In the genomic region with DNA sequence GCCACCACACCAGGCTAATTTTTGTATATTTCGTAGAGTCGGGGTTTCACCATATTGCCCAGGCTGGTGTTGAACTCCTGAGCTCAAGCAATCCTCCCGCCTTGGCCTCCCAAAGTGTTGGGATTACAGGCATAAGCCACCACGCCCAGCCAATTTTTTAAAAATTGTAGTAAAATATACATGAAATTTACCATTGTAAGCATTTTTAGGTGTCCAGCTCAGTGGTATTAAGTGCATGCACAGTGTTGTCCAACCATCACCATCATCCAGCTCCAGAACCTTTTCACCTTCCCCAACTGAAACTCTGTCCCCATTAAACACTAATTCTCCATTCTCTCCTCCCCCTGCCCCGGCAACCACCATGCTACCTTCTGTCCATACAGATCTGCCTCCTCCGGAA, we compare ENCODE assay signal across 16 cellular contexts. TPM values are rescaled to one million over a fixed set of nuclear protein-coding genes. Genes with fewer than 3 reads are reported as not detected.
"Had no signal": no experiment of that assay in that cellular context is flagged by ENCODE, and none has a peak within 500 bp of the region (broad histone marks: within the 10 kb centered on the region; RNA-seq: fewer than 3 reads in every experiment).

No MANE protein-coding gene starts in this region.

- H3K9me3 ChIP-seq: heart right ventricle, upper lobe of right lung had no signal

- H3K27ac Mint-ChIP-seq: activated CD4-positive, alpha-beta memory T cell treated with anti-CD3 and anti-CD28 coated beads, Interleukin-2, amount 10 ng/mL, durations not matched to agents 7 days and 5 days; activated CD4-positive, alpha-beta T cell treated with anti-CD3 and anti-CD28 coated beads, Interleukin-2, amount 10 ng/mL, durations not matched to agents 24 days and 14 days; activated naive CD4-positive, alpha-beta T cell treated with anti-CD3 and anti-CD28 coated beads for 36 hours; activated T-cell treated with anti-CD3 and anti-CD28 coated beads, Interleukin-2, amount 50 U/mL, for 72 hours; mesothelial cell of epicardium; natural killer cell treated with Interleukin-12 subunit alpha and Interleukin-12 subunit beta and Interleukin-15 and Interleukin-18, amount 100 ng/mL, for 72 hours; progenitor cell of endocrine pancreas; T-helper 1 cell treated with Interleukin-12 subunit alpha and Interleukin-12 subunit beta and Interleukin-4 antibody, amounts not matched to agents 30 μg/mL and 1 μg/mL, for 36 hours had no signal

- ATAC-seq: activated T-cell treated with anti-CD3 and anti-CD28 coated beads, Interleukin-2, amount 50 U/mL, for 72 hours; heart right ventricle; natural killer cell treated with Interleukin-12 subunit alpha and Interleukin-12 subunit beta and Interleukin-15 and Interleukin-18, amount 100 ng/mL, for 72 hours; upper lobe of right lung had no signal

- DNase-seq: activated CD4-positive, alpha-beta memory T cell treated with anti-CD3 and anti-CD28 coated beads, Interleukin-2, amount 10 ng/mL, durations not matched to agents 7 days and 5 days; activated CD4-positive, alpha-beta T cell treated with anti-CD3 and anti-CD28 coated beads, Interleukin-2, amount 10 ng/mL, durations not matched to agents 24 days and 14 days; activated effector memory CD4-positive, alpha-beta T cell treated with Interleukin-2 at 50 U/mL for 16 hours; activated naive CD4-positive, alpha-beta T cell treated with anti-CD3 and anti-CD28 coated beads for 36 hours; activated T-cell treated with anti-CD3 and anti-CD28 coated beads, Interleukin-2, amount 50 U/mL, for 72 hours; cerebellar nuclear complex; cortex of kidney; heart right ventricle; retina; stimulated activated CD4-positive, alpha-beta T cell treated with anti-CD3 and anti-CD28 coated beads, Interleukin-4, amount 100 ng/mL, for 1 hour; stimulated activated naive CD4-positive, alpha-beta T cell treated with Interleukin-2 at 50 U/mL for 16 hours; upper lobe of right lung had no signal

- H3K9me3 Mint-ChIP-seq: activated CD4-positive, alpha-beta memory T cell treated with anti-CD3 and anti-CD28 coated beads, Interleukin-2, amount 10 ng/mL, durations not matched to agents 7 days and 5 days; activated CD4-positive, alpha-beta T cell treated with anti-CD3 and anti-CD28 coated beads, Interleukin-2, amount 10 ng/mL, durations not matched to agents 24 days and 14 days; activated naive CD4-positive, alpha-beta T cell treated with anti-CD3 and anti-CD28 coated beads for 36 hours; activated T-cell treated with anti-CD3 and anti-CD28 coated beads, Interleukin-2, amount 50 U/mL, for 72 hours; mesothelial cell of epicardium; natural killer cell treated with Interleukin-12 subunit alpha and Interleukin-12 subunit beta and Interleukin-15 and Interleukin-18, amount 100 ng/mL, for 72 hours; T-helper 1 cell treated with Interleukin-12 subunit alpha and Interleukin-12 subunit beta and Interleukin-4 antibody, amounts not matched to agents 30 μg/mL and 1 μg/mL, for 36 hours had no signal

- H3K27ac ChIP-seq: upper lobe of right lung had no signal

- H3K4me3 ChIP-seq: heart right ventricle, upper lobe of right lung had no signal

- H3K27me3 ChIP-seq: heart right ventricle, upper lobe of right lung had no signal

- H3K27me3 Mint-ChIP-seq: activated CD4-positive, alpha-beta memory T cell treated with anti-CD3 and anti-CD28 coated beads, Interleukin-2, amount 10 ng/mL, durations not matched to agents 7 days and 5 days; natural killer cell treated with Interleukin-12 subunit alpha and Interleukin-12 subunit beta and Interleukin-15 and Interleukin-18, amount 100 ng/mL, for 72 hours had no signal

- H3K4me1 Mint-ChIP-seq: activated CD4-positive, alpha-beta memory T cell treated with anti-CD3 and anti-CD28 coated beads, Interleukin-2, amount 10 ng/mL, durations not matched to agents 7 days and 5 days; activated CD4-positive, alpha-beta T cell treated with anti-CD3 and anti-CD28 coated beads, Interleukin-2, amount 10 ng/mL, durations not matched to agents 24 days and 14 days; mesothelial cell of epicardium had no signal

- H3K36me3 Mint-ChIP-seq: mesothelial cell of epicardium; natural killer cell treated with Interleukin-12 subunit alpha and Interleukin-12 subunit beta and Interleukin-15 and Interleukin-18, amount 100 ng/mL, for 72 hours had no signal

- H3K4me3 Mint-ChIP-seq: activated CD4-positive, alpha-beta memory T cell treated with anti-CD3 and anti-CD28 coated beads, Interleukin-2, amount 10 ng/mL, durations not matched to agents 7 days and 5 days; activated CD4-positive, alpha-beta T cell treated with anti-CD3 and anti-CD28 coated beads, Interleukin-2, amount 10 ng/mL, durations not matched to agents 24 days and 14 days; activated naive CD4-positive, alpha-beta T cell treated with anti-CD3 and anti-CD28 coated beads for 36 hours; activated T-cell treated with anti-CD3 and anti-CD28 coated beads, Interleukin-2, amount 50 U/mL, for 72 hours; mesothelial cell of epicardium; natural killer cell treated with Interleukin-12 subunit alpha and Interleukin-12 subunit beta and Interleukin-15 and Interleukin-18, amount 100 ng/mL, for 72 hours; T-helper 1 cell treated with Interleukin-12 subunit alpha and Interleukin-12 subunit beta and Interleukin-4 antibody, amounts not matched to agents 30 μg/mL and 1 μg/mL, for 36 hours had no signal

RNA-seq across cellular contexts. Expression of a gene that starts 34.5 kb away (rescaled TPM):
- total RNA-seq: activated CD4-positive, alpha-beta memory T cell treated with anti-CD3 and anti-CD28 coated beads, Interleukin-2, amount 10 ng/mL, durations not matched to agents 7 days and 5 days; natural killer cell treated with Interleukin-12 subunit alpha and Interleukin-12 subunit beta and Interleukin-15 and Interleukin-18, amount 100 ng/mL, for 72 hours had no signal
